Comparison of ENCODE assay signal across 12 cellular contexts in the genomic region with DNA sequence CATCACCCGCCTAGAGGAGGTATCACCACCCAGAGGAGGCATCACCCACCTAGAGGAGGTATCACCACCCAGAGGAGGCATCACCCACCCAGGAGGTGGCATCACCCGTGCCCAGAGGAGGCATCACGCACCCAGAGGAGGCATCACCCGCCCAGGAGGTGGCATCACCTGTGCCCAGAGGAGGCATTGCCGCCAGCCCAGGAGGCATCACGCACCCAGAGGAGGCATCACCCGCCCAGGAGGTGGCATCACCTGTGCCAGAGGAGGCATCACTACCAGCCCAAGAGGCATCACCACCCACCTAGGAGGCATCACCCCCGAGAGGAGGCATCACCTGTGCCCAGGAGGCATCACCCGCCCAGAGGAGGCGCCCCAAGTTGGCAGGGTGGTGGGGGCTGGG. TPM values are rescaled to one million over a fixed set of nuclear protein-coding genes. Genes with fewer than 3 reads are reported as not detected.
DNase-seq lines count a peak whose midpoint lies in the region; ATAC-seq and TF ChIP-seq lines count a peak whose summit lies in the region.
"Had no signal": no experiment of that assay in that cellular context is flagged by ENCODE, and none has a peak within 500 bp of the region (broad histone marks: within the 10 kb centered on the region; RNA-seq: fewer than 3 reads in every experiment).

No MANE protein-coding gene starts in this region.

- TF ChIP-seq CTCF in ascending aorta (IDR thresholded peaks at IDR 0.05) (no peak), right lobe of liver (IDR thresholded peaks at IDR 0.05) (no peak), suprapubic skin (IDR thresholded peaks at IDR 0.05) (no peak)

- H3K4me3 ChIP-seq in ascending aorta: peak overlapping the region in 1 of 2 donors; percentile 68
- peak overlapping the region in 2 of 3 donors; percentile 71 to 85 for H3K4me3 ChIP-seq in right lobe of liver
- peak overlapping the region; percentile 85 for H3K4me3 ChIP-seq in suprapubic skin
- H3K4me3 ChIP-seq: testis had no signal

- DNase-seq in activated CD4-positive, alpha-beta T cell treated with anti-CD3 and anti-CD28 coated beads, Interleukin-2, amount 50 U/mL, for 1 hour: peak; percentile 28
- DNase-seq in activated CD4-positive, alpha-beta T cell treated with anti-CD3 and anti-CD28 coated beads for 4 hours: no peak
- DNase-seq in ascending aorta (ENCODE audit: low spot score in 2 of 2): no peak
- no peak for DNase-seq in right lobe of liver
- DNase-seq in suprapubic skin (ENCODE audit: low spot score in 2 of 2): no peak
- no peak for DNase-seq in CD1c-positive myeloid dendritic cell (ENCODE audit: extremely low spot score)
- DNase-seq in NCI-H2029 treated with DMSO at 0.1 percent for 48 hours (lab: John Stamatoyannopoulos, UW): no peak
- DNase-seq: KG1, NCI-H226, SK-N-SH had no signal

- H3K36me3 ChIP-seq in ascending aorta: peaks cover 0 to 9% of the 10 kb centered on the region in 2 donors
- H3K36me3 ChIP-seq in right lobe of liver: peaks cover 0 to 5% (median 0%) of the 10 kb centered on the region in 4 donors
- no peaks in the 10 kb centered on the region for H3K36me3 ChIP-seq in suprapubic skin

- no peak for TF ChIP-seq POLR2A in right lobe of liver (IDR thresholded peaks at IDR 0.05)
- no peak for TF ChIP-seq POLR2A in suprapubic skin (IDR thresholded peaks at IDR 0.05)

- intact Hi-C loops in ascending aorta (cut with DNase I) (no loop called here), right lobe of liver (cut with DNase I) (loop anchor here (10.0 kb wide), 2 partner anchors 48 to 82 kb away; no protein-coding TSS in a partner anchor)

- no peaks in the 10 kb centered on the region for H3K27me3 ChIP-seq in ascending aorta
- no peaks in the 10 kb centered on the region for H3K27me3 ChIP-seq in right lobe of liver
- H3K27me3 ChIP-seq in suprapubic skin: no peaks in the 10 kb centered on the region
- H3K27me3 ChIP-seq: testis had no signal

- WGBS in right lobe of liver (ENCODE audit: insufficient coverage, low coverage, low lambda C conversion rate, missing lambda C conversion rate): no CpG with 5 or more reads among the region's 10 CpGs
- WGBS in suprapubic skin: 83% methylated on average over 1 of the region's 10 CpGs

- H3K27ac ChIP-seq in ascending aorta (peak overlapping the region; percentile 75 to 85), right lobe of liver (peak overlapping the region in 1 of 3 donors; percentile 88), suprapubic skin (peak overlapping the region; percentile 97)

- no peaks in the 10 kb centered on the region for H3K9me3 ChIP-seq in ascending aorta
- no peaks in the 10 kb centered on the region for H3K9me3 ChIP-seq in right lobe of liver
- no peaks in the 10 kb centered on the region for H3K9me3 ChIP-seq in suprapubic skin
- H3K9me3 ChIP-seq: SK-N-SH, testis had no signal

- H3K4me1 ChIP-seq in ascending aorta (peaks cover 15 to 41% of the 10 kb centered on the region in 2 donors), right lobe of liver (peaks cover 0 to 32% (median 15%) of the 10 kb centered on the region in 4 donors), suprapubic skin (peaks cover 80% of the 10 kb centered on the region)

- no peak for ATAC-seq in right lobe of liver
- no peak for ATAC-seq in GM21619 (IDR thresholded peaks at IDR 0.05; ENCODE audit: unreplicated experiment)

- TF ChIP-seq EP300 in suprapubic skin (IDR thresholded peaks at IDR 0.05): no peak

RNA-seq across cellular contexts. Expression of a gene that starts 2.6 kb away (rescaled TPM):
- 120 TPM for total RNA-seq in ascending aorta
- 10 to 100 TPM; 17.4 to 26.2 (median 19.3) TPM for total RNA-seq in right lobe of liver
- 100 to 1,000 TPM in 3 of 4 donors, 10 to 100 TPM in 1; 71.0 to 160 (median 114) TPM for total RNA-seq in suprapubic skin
